Comparison of ENCODE assay signal across 8 cellular contexts in the genomic region with DNA sequence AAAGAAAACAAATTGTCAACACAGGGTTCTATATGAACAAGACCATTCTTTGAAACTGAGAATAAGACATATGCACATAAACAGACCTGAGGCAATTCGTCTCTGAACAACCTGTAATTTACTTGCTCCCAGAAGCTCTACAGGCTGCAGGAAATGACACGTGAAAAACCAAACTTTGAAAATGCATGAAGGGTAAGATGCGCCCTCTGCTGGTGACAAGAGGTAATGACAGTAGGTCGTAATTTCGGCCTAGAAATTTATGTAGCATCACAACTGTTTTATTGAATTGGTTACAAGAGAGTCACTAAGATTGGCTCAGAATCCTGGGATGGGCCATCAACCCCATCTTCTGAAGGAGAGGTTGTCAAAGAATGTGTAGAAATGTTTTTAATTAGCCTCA.
DNase-seq lines count a peak whose midpoint lies in the region; ATAC-seq and TF ChIP-seq lines count a peak whose summit lies in the region.

No MANE protein-coding gene starts in this region.

- in situ Hi-C loops in brain microvascular endothelial cell (cut with HindIII; ENCODE audit: low pct_ligation_motif_present, low sequenced_read_pairs): no loop called here

- intact Hi-C loops in heart left ventricle (cut with DNase I): loop anchor here in 4 of 10 donors (5.0 to 10.0 kb wide), 2 partner anchors 332 to 334 kb away; no protein-coding TSS in a partner anchor
- intact Hi-C loops in left ventricle myocardium superior (cut with micrococcal nuclease): no loop called here

- DNase-seq in heart left ventricle (no peak), left ventricle myocardium superior (no peak), NCI-H82 treated with DMSO at 0.1 percent for 48 hours (lab: John Stamatoyannopoulos, UW; ENCODE audit: unreplicated experiment) (peak; percentile 28), brain microvascular endothelial cell (peak; percentile 38), lung microvascular endothelial cell (ENCODE audit: low read depth in 2 of 2) (peak; percentile 47 to 69), middle frontal gyrus (ENCODE audit: extremely low spot score, low spot score) (no peak)

- 29 to 35% (median 31%) methylated on average over 5 of the region's 5 CpGs for WGBS in heart left ventricle, 4 donors

- TF ChIP-seq CTCF in heart left ventricle (IDR thresholded peaks at IDR 0.05) (peak; percentile 36 to 83 (median 60)), brain microvascular endothelial cell (IDR thresholded peaks at IDR 0.05; ENCODE audit: low read depth, low read length, missing control alignments) (peak; percentile 77)

- no peaks in the 10 kb centered on the region for H3K9me3 ChIP-seq in heart left ventricle

- H3K27me3 ChIP-seq in heart left ventricle: no peaks in the 10 kb centered on the region
- H3K27me3 ChIP-seq in brain microvascular endothelial cell (replicated peaks): no peaks in the 10 kb centered on the region

- ATAC-seq in heart left ventricle: no peak
- ATAC-seq in left ventricle myocardium superior: no peak
- peak; percentile 54 for ATAC-seq in HG02571 (IDR thresholded peaks at IDR 0.05; ENCODE audit: unreplicated experiment)
- no peak for ATAC-seq in HG03460 (IDR thresholded peaks at IDR 0.05; ENCODE audit: unreplicated experiment)

- H3K27ac ChIP-seq in heart left ventricle (no peak overlapping the region), brain microvascular endothelial cell (no peak overlapping the region)

- H3K4me1 ChIP-seq in heart left ventricle: no peaks in the 10 kb centered on the region

- H3K36me3 ChIP-seq in heart left ventricle (no peaks in the 10 kb centered on the region), brain microvascular endothelial cell (replicated peaks) (no peaks in the 10 kb centered on the region)

- TF ChIP-seq POLR2A in heart left ventricle (IDR thresholded peaks at IDR 0.05): no peak

- H3K4me3 ChIP-seq in heart left ventricle (no peak overlapping the region), brain microvascular endothelial cell (ENCODE audit: low read depth, low read length) (no peak overlapping the region)

Comparison
In these comparisons a context has a peak if more than half of its experiments do, and no peak if none do; other contexts are left out.
1. DNase-seq: peak in NCI-H82 treated with DMSO at 0.1 percent for 48 hours (single experiment), brain microvascular endothelial cell (single experiment) and lung microvascular endothelial cell (2 of 2); none in heart left ventricle (0 of 5), left ventricle myocardium superior (single experiment) and middle frontal gyrus (single experiment).